ENCODE assay signal across 8 cellular contexts in the genomic region with DNA sequence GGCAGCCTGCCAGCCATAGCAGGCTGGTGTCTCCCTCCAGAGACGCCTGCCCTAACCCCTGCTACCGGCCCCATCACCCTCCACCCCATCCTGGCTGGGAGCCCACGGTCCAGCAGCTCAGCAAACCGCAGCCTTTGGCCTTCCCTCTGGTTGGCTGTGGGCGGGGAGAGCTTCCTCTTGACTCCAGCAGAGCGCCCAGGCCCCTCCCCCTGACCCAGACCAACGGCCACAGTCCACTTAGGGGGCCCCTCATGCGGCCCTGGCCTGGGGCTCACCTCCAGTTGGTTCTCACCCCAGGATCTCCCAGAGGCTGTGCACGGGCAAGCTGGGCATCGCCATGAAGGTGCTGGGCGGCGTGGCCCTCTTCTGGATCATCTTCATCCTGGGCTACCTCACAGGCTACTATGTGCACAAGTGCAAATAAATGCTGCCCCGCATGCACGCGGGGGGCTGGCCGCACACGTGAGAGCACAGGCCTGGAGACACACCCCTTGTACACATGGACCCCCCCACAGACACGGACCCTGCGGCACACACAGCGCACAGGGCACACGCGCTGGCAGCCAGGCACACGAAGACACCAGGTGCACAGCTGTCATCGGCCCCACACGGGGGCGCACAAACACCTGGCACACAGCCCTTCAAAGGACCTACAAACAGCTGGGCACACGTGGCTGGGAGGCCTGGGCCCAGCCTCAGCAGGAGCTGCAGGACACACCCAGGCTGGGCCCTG. TPM values are rescaled to one million over a fixed set of nuclear protein-coding genes. Genes with fewer than 3 reads are reported as not detected.
DNase-seq lines count a peak whose midpoint lies in the region; ATAC-seq and TF ChIP-seq lines count a peak whose summit lies in the region.

No MANE protein-coding gene starts in this region.

- H2AFZ ChIP-seq in hepatocyte = no peak overlapping the region

- H3K27ac ChIP-seq in DOHH2 (ENCODE audit: low read depth, low read length) = no peak overlapping the region
- peak overlapping the region; percentile 31 for H3K27ac ChIP-seq in hepatocyte
- H3K27ac ChIP-seq in ascending aorta = no peak overlapping the region

- H3K4me2 ChIP-seq in DOHH2 (ENCODE audit: low read length) = peak overlapping the region; percentile 51
- peak overlapping the region; percentile 98 for H3K4me2 ChIP-seq in hepatocyte

- no peaks in the 10 kb centered on the region for H3F3A ChIP-seq in DOHH2 (ENCODE audit: control insufficient read depth, insufficient read depth)

- no peaks in the 10 kb centered on the region for H3K79me2 ChIP-seq in DOHH2 (ENCODE audit: control insufficient read depth, low read length)
- H3K79me2 ChIP-seq in hepatocyte = no peaks in the 10 kb centered on the region

- H3K36me3 Mint-ChIP-seq in IgD-negative memory B cell = no peaks in the 10 kb centered on the region

- intact Hi-C loops in ascending aorta (cut with DNase I) = no loop called here

- H3K4me3 Mint-ChIP-seq in IgD-negative memory B cell = peak overlapping the region; percentile 56 to 80 (median 68)

- H3K4me1 Mint-ChIP-seq in IgD-negative memory B cell = peaks cover 5% of the 10 kb centered on the region in 3 donors

- H3K9me2 ChIP-seq in DOHH2 (replicated peaks; ENCODE audit: control insufficient read depth, low read length) = no peaks in the 10 kb centered on the region
- no peaks in the 10 kb centered on the region for H3K9me2 ChIP-seq in hepatocyte (replicated peaks; ENCODE audit: insufficient read depth)

- no peak overlapping the region for H3K4me3 ChIP-seq in DOHH2 (ENCODE audit: low read length)
- H3K4me3 ChIP-seq in adipocyte (ENCODE audit: low read length) = no peak overlapping the region
- H3K4me3 ChIP-seq in hepatocyte = no peak overlapping the region
- no peak overlapping the region for H3K4me3 ChIP-seq in ascending aorta

- peaks cover 28% of the 10 kb centered on the region for H3K4me1 ChIP-seq in DOHH2 (ENCODE audit: control insufficient read depth, low read length)
- peaks cover 11% of the 10 kb centered on the region for H3K4me1 ChIP-seq in adipocyte (ENCODE audit: control insufficient read depth, insufficient read depth, low read length)
- H3K4me1 ChIP-seq in hepatocyte (ENCODE audit: insufficient read depth) = peaks cover 41% of the 10 kb centered on the region
- H3K4me1 ChIP-seq in ascending aorta = peaks cover 0 to 8% of the 10 kb centered on the region in 2 donors

- no peak overlapping the region for H3K9ac ChIP-seq in adipocyte (ENCODE audit: low read length)

- DNase-seq in SHP77 treated with DMSO at 0.1 percent for 48 hours (lab: John Stamatoyannopoulos, UW) = peak; percentile 80
- DNase-seq in adipocyte (ENCODE audit: low read depth) = peak; percentile 52
- peak; percentile 78 for DNase-seq in hepatocyte (ENCODE audit: low spot score)
- peak; percentile 20 for DNase-seq in stimulated activated CD4-positive, alpha-beta T cell treated with anti-CD3 and anti-CD28 coated beads, Interleukin-2, amount 100 ng/mL, for 4 hours (ENCODE audit: low read depth)
- no peak for DNase-seq in ascending aorta (ENCODE audit: low spot score in 2 of 2)

- H3K9me3 ChIP-seq in DOHH2 (ENCODE audit: control insufficient read depth, insufficient read depth, low read length) (no peaks in the 10 kb centered on the region), adipocyte (ENCODE audit: control insufficient read depth, low read length) (no peaks in the 10 kb centered on the region), hepatocyte (ENCODE audit: low read depth) (no peaks in the 10 kb centered on the region), ascending aorta (no peaks in the 10 kb centered on the region)

- no peaks in the 10 kb centered on the region for H3K9me3 Mint-ChIP-seq in IgD-negative memory B cell

- H3K27me3 ChIP-seq in DOHH2 (ENCODE audit: control insufficient read depth, low read length) (peaks cover 17% of the 10 kb centered on the region), adipocyte (replicated peaks; ENCODE audit: control insufficient read depth, insufficient read depth, low read length) (peaks cover 11% of the 10 kb centered on the region), hepatocyte (no peaks in the 10 kb centered on the region), ascending aorta (no peaks in the 10 kb centered on the region)

- peak overlapping the region in 2 of 3 donors; percentile 47 to 73 for H3K27ac Mint-ChIP-seq in IgD-negative memory B cell

- H4K20me1 ChIP-seq in DOHH2 (ENCODE audit: control insufficient read depth, insufficient read depth, low read depth, low read length) (no peaks in the 10 kb centered on the region), hepatocyte (ENCODE audit: insufficient read depth, poor library complexity, severe bottlenecking) (no peaks in the 10 kb centered on the region)

- TF ChIP-seq CTCF in DOHH2 (IDR thresholded peaks at IDR 0.05; ENCODE audit: low read depth, low read length, poor library complexity, severe bottlenecking) (peak; percentile 86), hepatocyte (IDR thresholded peaks at IDR 0.05; ENCODE audit: poor library complexity) (peak; percentile 28), ascending aorta (IDR thresholded peaks at IDR 0.05) (no peak)

- 54% methylated on average over 27 of the region's 27 CpGs for WGBS in hepatocyte (ENCODE audit: low lambda C conversion rate, missing lambda C conversion rate)

- ATAC-seq in GM19452 (IDR thresholded peaks at IDR 0.05; ENCODE audit: unreplicated experiment) = no peak

- H3K27me3 Mint-ChIP-seq in IgD-negative memory B cell = no peaks in the 10 kb centered on the region

- H3K36me3 ChIP-seq in DOHH2 (ENCODE audit: control insufficient read depth, low read length) = peaks cover 19% of the 10 kb centered on the region
- peaks cover 18% of the 10 kb centered on the region for H3K36me3 ChIP-seq in adipocyte (ENCODE audit: control insufficient read depth, insufficient read depth, low read length, severe bottlenecking)
- no peaks in the 10 kb centered on the region for H3K36me3 ChIP-seq in hepatocyte (replicated peaks; ENCODE audit: insufficient read depth, low read depth)
- H3K36me3 ChIP-seq in ascending aorta = peaks cover 15 to 20% of the 10 kb centered on the region in 2 donors

RNA-seq across cellular contexts. Expression of gene SMIM1, which starts 3.1 kb away (rescaled TPM):
- polyA plus RNA-seq in IgD-negative memory B cell (not detected), hepatocyte (116 and 118 TPM in 2 replicates)
- total RNA-seq in hepatocyte (21.0 and 33.6 TPM in 2 replicates), ascending aorta (not detected)

RNA-seq across cellular contexts. Expression of gene LRRC47, which starts 20.6 kb away (rescaled TPM):
- polyA plus RNA-seq in IgD-negative memory B cell (21.4 TPM), hepatocyte (37.4 and 38.8 TPM in 2 replicates)
- total RNA-seq in hepatocyte (27.3 and 36.2 TPM in 2 replicates), ascending aorta (41.5 TPM)

RNA-seq across cellular contexts. Expression of gene CCDC27, which starts 23.4 kb away (rescaled TPM):
- polyA plus RNA-seq in IgD-negative memory B cell (not detected), hepatocyte (0.59 and 0.73 TPM in 2 replicates)
- total RNA-seq in hepatocyte (0.17 and 0.72 TPM in 2 replicates), ascending aorta (not detected)

Comparison
In these comparisons a context has a peak if more than half of its experiments do, and no peak if none do; other contexts are left out.
1. CTCF ChIP-seq: peak in DOHH2 (single experiment) and hepatocyte (single experiment); none in ascending aorta (0 of 3).
2. DNase-seq: peak in SHP77 treated with DMSO at 0.1 percent for 48 hours (single experiment), adipocyte (single experiment), hepatocyte (single experiment) and stimulated activated CD4-positive, alpha-beta T cell treated with anti-CD3 and anti-CD28 coated beads, Interleukin-2, amount 100 ng/mL, for 4 hours (single experiment); none in ascending aorta (0 of 2).
3. RNA of gene SMIM1, which starts 3.1 kb away (total RNA-seq): 21.0 to 33.6 TPM in hepatocyte; not detected in ascending aorta (single experiment); every median in the first group is over 10 times any median in the second.